In the genomic region with DNA sequence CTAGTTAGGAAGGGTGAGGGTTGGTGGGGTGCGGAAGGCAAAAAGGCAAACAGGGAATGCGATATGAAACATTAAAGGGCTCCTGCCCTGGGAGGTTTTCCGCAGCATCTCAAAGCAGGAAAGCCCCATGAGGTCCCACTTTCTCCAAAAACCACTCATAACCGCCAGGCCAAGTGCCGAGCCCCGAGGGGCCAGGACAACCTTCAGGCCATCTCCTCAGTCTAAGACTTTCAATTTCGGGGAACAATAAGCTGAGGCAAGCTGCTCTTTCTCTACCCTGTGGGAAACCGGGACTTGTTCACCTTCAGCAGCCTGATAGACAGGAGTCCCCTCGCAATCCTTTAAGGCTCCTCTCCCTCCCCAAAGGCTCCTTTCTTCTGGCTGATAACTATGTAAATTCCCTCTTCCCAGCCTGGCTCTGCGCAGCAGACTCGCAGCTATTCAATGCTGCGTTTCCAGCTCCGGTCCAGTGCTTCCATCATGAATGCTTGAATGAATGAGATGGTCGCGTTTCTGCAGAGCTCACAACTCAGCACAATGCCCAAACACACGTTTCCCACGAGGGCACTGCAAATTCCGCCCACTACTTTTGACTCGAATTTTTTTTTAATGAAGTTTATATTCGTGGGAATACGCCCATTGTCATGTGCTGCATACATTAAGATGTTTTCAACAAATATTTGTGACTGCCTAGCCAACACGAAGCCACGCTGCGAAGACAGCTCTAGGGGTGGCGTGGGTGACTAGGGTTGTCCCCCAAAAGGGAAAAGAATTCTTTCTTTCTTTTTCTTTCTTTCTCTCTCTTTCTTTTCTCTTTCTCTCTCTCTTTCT, we compare ENCODE assay signal across 9 cellular contexts. TPM values are rescaled to one million over a fixed set of nuclear protein-coding genes. Genes with fewer than 3 reads are reported as not detected.
DNase-seq lines count a peak whose midpoint lies in the region; ATAC-seq and TF ChIP-seq lines count a peak whose summit lies in the region.
"Had no signal": no experiment of that assay in that cellular context is flagged by ENCODE, and none has a peak within 500 bp of the region (broad histone marks: within the 10 kb centered on the region; RNA-seq: fewer than 3 reads in every experiment).

No MANE protein-coding gene starts in this region.

- no peak overlapping the region for H3K4me3 Mint-ChIP-seq in activated CD8-positive, alpha-beta T cell treated with anti-CD3 and anti-CD28 coated beads, Interleukin-2, amount 10 ng/mL, durations not matched to agents 7 days and 5 days

- TF ChIP-seq CTCF in sigmoid colon (IDR thresholded peaks at IDR 0.05) = no peak
- TF ChIP-seq CTCF in GM13977 (IDR thresholded peaks at IDR 0.05; ENCODE audit: extremely low read depth, insufficient read depth, missing control alignments) = no peak

- no peak overlapping the region for H3K27ac Mint-ChIP-seq in activated CD8-positive, alpha-beta T cell treated with anti-CD3 and anti-CD28 coated beads, Interleukin-2, amount 10 ng/mL, durations not matched to agents 7 days and 5 days

- peaks cover 20% of the 10 kb centered on the region for H3K27me3 Mint-ChIP-seq in activated CD8-positive, alpha-beta T cell treated with anti-CD3 and anti-CD28 coated beads, Interleukin-2, amount 10 ng/mL, durations not matched to agents 7 days and 5 days (ENCODE audit: low read depth)

- in situ Hi-C loops in GM13977 (cut with MboI; ENCODE audit: low pct_unique_long_range_greater_than_20kb, low sequenced_read_pairs, unreplicated experiment) = no loop called here

- H3K36me3 Mint-ChIP-seq in activated CD8-positive, alpha-beta T cell treated with anti-CD3 and anti-CD28 coated beads, Interleukin-2, amount 10 ng/mL, durations not matched to agents 7 days and 5 days (ENCODE audit: low read depth) = no peaks in the 10 kb centered on the region

- POLR2A ChIA-PET in activated CD8-positive, alpha-beta T cell treated with anti-CD3 and anti-CD28 coated beads, Interleukin-2, amount 10 ng/mL, durations not matched to agents 7 days and 5 days (lab: Charles Lee) = no interaction called here

- intact Hi-C loops in sigmoid colon (cut with DNase I) = no loop called here

- H3K36me3 ChIP-seq in sigmoid colon = no peaks in the 10 kb centered on the region

- H3K9me3 Mint-ChIP-seq in activated CD8-positive, alpha-beta T cell treated with anti-CD3 and anti-CD28 coated beads, Interleukin-2, amount 10 ng/mL, durations not matched to agents 7 days and 5 days (ENCODE audit: insufficient read depth) = peaks cover 6% of the 10 kb centered on the region

- H3K9me3 ChIP-seq in sigmoid colon = peaks cover 0 to 1% (median 0%) of the 10 kb centered on the region in 4 donors

- H3K4me1 Mint-ChIP-seq in activated CD8-positive, alpha-beta T cell treated with anti-CD3 and anti-CD28 coated beads, Interleukin-2, amount 10 ng/mL, durations not matched to agents 7 days and 5 days (ENCODE audit: low read depth) = peaks cover 6% of the 10 kb centered on the region

- CTCF ChIA-PET in activated CD8-positive, alpha-beta T cell treated with anti-CD3 and anti-CD28 coated beads, Interleukin-2, amount 10 ng/mL, durations not matched to agents 7 days and 5 days (lab: Charles Lee) = no interaction called here

- no peak for ATAC-seq in GM21737 (IDR thresholded peaks at IDR 0.05; ENCODE audit: unreplicated experiment)
- no peak for ATAC-seq in activated CD8-positive, alpha-beta T cell treated with anti-CD3 and anti-CD28 coated beads, Interleukin-2, amount 10 ng/mL, durations not matched to agents 7 days and 5 days
- ATAC-seq: HCT116 had no signal

- peaks cover 0 to 23% (median 21%) of the 10 kb centered on the region in 4 donors for H3K4me1 ChIP-seq in sigmoid colon

- no peak for TF ChIP-seq EP300 in sigmoid colon (IDR thresholded peaks at IDR 0.05)

- peaks cover 4 to 77% (median 42%) of the 10 kb centered on the region in 3 donors for H3K27me3 ChIP-seq in sigmoid colon

- peak overlapping the region in 3 of 4 donors; percentile 34 to 54 (median 45) for H3K4me3 ChIP-seq in sigmoid colon

- 8 to 11% methylated on average over 25 of the region's 25 CpGs for WGBS in sigmoid colon, 2 donors

- no peak for TF ChIP-seq POLR2A in sigmoid colon (IDR thresholded peaks at IDR 0.05)

- no peak overlapping the region for H3K27ac ChIP-seq in sigmoid colon

- DNase-seq in GM03348 (ENCODE audit: low spot score) = peak; percentile 29
- DNase-seq in RPMI7951 (ENCODE audit: low read depth) = peak; percentile 3
- DNase-seq in hepatic stellate cell (ENCODE audit: low spot score) = peak; percentile 35
- no peak for DNase-seq in sigmoid colon
- DNase-seq in activated CD4-positive, alpha-beta T cell treated with anti-CD3 and anti-CD28 coated beads, Interleukin-2, amount 50 U/mL, for 48 hours = no peak
- DNase-seq in GM13977 (ENCODE audit: low spot score) = no peak
- no peak for DNase-seq in activated CD8-positive, alpha-beta T cell treated with anti-CD3 and anti-CD28 coated beads, Interleukin-2, amount 10 ng/mL, durations not matched to agents 7 days and 5 days

RNA-seq across cellular contexts. Expression of gene LAMA1, which starts 1.4 kb away (rescaled TPM):
- 0.98 and 1.2 TPM in 2 replicates for total RNA-seq in RPMI7951 (2014; rRNA removed; shearing (Covaris generic))
- 1 to 10 TPM in 1 of 4 donors, under 1 TPM in 3; 0.27 to 1.4 (median 0.69) TPM for total RNA-seq in sigmoid colon
- 10 to 100 TPM in 1 of 3 donors, 1 to 10 TPM in 2; 1.8 to 19.2 (median 7.2) TPM for polyA plus RNA-seq in sigmoid colon
- not detected for total RNA-seq in activated CD8-positive, alpha-beta T cell treated with anti-CD3 and anti-CD28 coated beads, Interleukin-2, amount 10 ng/mL, durations not matched to agents 7 days and 5 days

Comparison
In these comparisons a context has a peak if more than half of its experiments do, and no peak if none do; other contexts are left out.
1. DNase-seq: peak in GM03348 (single experiment), RPMI7951 (single experiment) and hepatic stellate cell (single experiment); none in sigmoid colon (single experiment), activated CD4-positive, alpha-beta T cell treated with anti-CD3 and anti-CD28 coated beads, Interleukin-2, amount 50 U/mL, for 48 hours (0 of 2), GM13977 (single experiment) and activated CD8-positive, alpha-beta T cell treated with anti-CD3 and anti-CD28 coated beads, Interleukin-2, amount 10 ng/mL, durations not matched to agents 7 days and 5 days (single experiment).